13 cellular contexts compared by ENCODE assay signal in genomic region chr5:176985516-176985915, GRCh38. TPM values are rescaled to one million over a fixed set of nuclear protein-coding genes. Genes with fewer than 3 reads are reported as not detected.
A peak's percentile ranks its signal among the peaks of the same experiment; 100 is the strongest.
DNase-seq lines count a peak whose midpoint lies in the region; ATAC-seq and TF ChIP-seq lines count a peak whose summit lies in the region.
"Had no signal": no experiment of that assay in that cellular context is flagged by ENCODE, and none has a peak within 500 bp of the region (broad histone marks: within the 10 kb centered on the region; RNA-seq: fewer than 3 reads in every experiment).

No MANE protein-coding gene starts in this region.

- H3K4me1 Mint-ChIP-seq in activated CD8-positive, alpha-beta T cell treated with anti-CD3 and anti-CD28 coated beads, Interleukin-2, amount 10 ng/mL, durations not matched to agents 7 days and 5 days (ENCODE audit: low read depth) = peaks cover 25% of the 10 kb centered on the region
- H3K4me1 Mint-ChIP-seq in naive thymus-derived CD8-positive, alpha-beta T cell = peaks cover 2 to 52% (median 34%) of the 10 kb centered on the region in 4 donors

- H3K27me3 Mint-ChIP-seq in activated CD8-positive, alpha-beta T cell treated with anti-CD3 and anti-CD28 coated beads, Interleukin-2, amount 10 ng/mL, durations not matched to agents 7 days and 5 days (ENCODE audit: low read depth) = no peaks in the 10 kb centered on the region
- no peaks in the 10 kb centered on the region for H3K27me3 Mint-ChIP-seq in naive thymus-derived CD8-positive, alpha-beta T cell

- POLR2A ChIA-PET in activated CD8-positive, alpha-beta T cell treated with anti-CD3 and anti-CD28 coated beads, Interleukin-2, amount 10 ng/mL, durations not matched to agents 7 days and 5 days (lab: Charles Lee) = interaction anchor here (0.6 to 1.5 kb wide), 4 partner anchors 20 to 92 kb away, joined by 3 to 7 read pairs (median 4); no protein-coding TSS in a partner anchor
- POLR2A ChIA-PET in naive thymus-derived CD8-positive, alpha-beta T cell (lab: Charles Lee) = interaction anchor here (0.7 to 1.5 kb wide), 4 partner anchors 17 to 147 kb away, joined by 3 to 5 read pairs (median 4); partner anchors contain the start of gene UIMC1

- peak; percentile 38 for DNase-seq in activated gamma-delta T cell treated with Interleukin-2 at 50 U/mL for 16 hours
- no peak for DNase-seq in activated gamma-delta T cell (lab: John Stamatoyannopoulos, UW)
- peak; percentile 73 for DNase-seq in activated CD8-positive, alpha-beta T cell treated with anti-CD3 and anti-CD28 coated beads, Interleukin-2, amount 10 ng/mL, durations not matched to agents 7 days and 5 days
- peak; percentile 9 to 71 (median 47) for DNase-seq in naive thymus-derived CD8-positive, alpha-beta T cell
- no peak for DNase-seq in AG20443 (ENCODE audit: low spot score)
- no peak for DNase-seq in foreskin fibroblast
- DNase-seq: foreskin keratinocyte, kidney glomerular epithelial cell, NCI-H526 had no signal

- H3K27ac Mint-ChIP-seq in activated CD8-positive, alpha-beta T cell treated with anti-CD3 and anti-CD28 coated beads, Interleukin-2, amount 10 ng/mL, durations not matched to agents 7 days and 5 days = peak overlapping the region; percentile 83
- H3K27ac Mint-ChIP-seq in naive thymus-derived CD8-positive, alpha-beta T cell = peak overlapping the region; percentile 68 to 90 (median 86)

- CTCF ChIA-PET in activated CD8-positive, alpha-beta T cell treated with anti-CD3 and anti-CD28 coated beads, Interleukin-2, amount 10 ng/mL, durations not matched to agents 7 days and 5 days (lab: Charles Lee) = interaction anchor here (0.8 to 1.4 kb wide), 3 partner anchors 18 to 86 kb away, joined by 3 to 8 read pairs (median 3); no protein-coding TSS in a partner anchor

- no peak overlapping the region for H3K4me3 ChIP-seq in foreskin fibroblast (ENCODE audit: low read depth in 1 of 2, low read length in 2 of 2)
- H3K4me3 ChIP-seq: cardiac muscle cell, SJSA1 had no signal

- ATAC-seq in HG03097 (IDR thresholded peaks at IDR 0.05; ENCODE audit: low FRiP score, unreplicated experiment) = peak; percentile 69
- ATAC-seq in activated CD8-positive, alpha-beta T cell treated with anti-CD3 and anti-CD28 coated beads, Interleukin-2, amount 10 ng/mL, durations not matched to agents 7 days and 5 days = peak; percentile 98
- ATAC-seq in naive thymus-derived CD8-positive, alpha-beta T cell = peak; percentile 97 to 100
- ATAC-seq in GM19023 (IDR thresholded peaks at IDR 0.05; ENCODE audit: unreplicated experiment) = no peak
- ATAC-seq: foreskin keratinocyte had no signal

- no peak overlapping the region for H3K4me3 Mint-ChIP-seq in activated CD8-positive, alpha-beta T cell treated with anti-CD3 and anti-CD28 coated beads, Interleukin-2, amount 10 ng/mL, durations not matched to agents 7 days and 5 days
- peak overlapping the region; percentile 36 to 77 (median 58) for H3K4me3 Mint-ChIP-seq in naive thymus-derived CD8-positive, alpha-beta T cell

- no peak for TF ChIP-seq CTCF in foreskin fibroblast (IDR thresholded peaks at IDR 0.05; ENCODE audit: low read depth, low read length)

- no peaks in the 10 kb centered on the region for H3K9me3 Mint-ChIP-seq in activated CD8-positive, alpha-beta T cell treated with anti-CD3 and anti-CD28 coated beads, Interleukin-2, amount 10 ng/mL, durations not matched to agents 7 days and 5 days (ENCODE audit: insufficient read depth)
- H3K9me3 Mint-ChIP-seq in naive thymus-derived CD8-positive, alpha-beta T cell = no peaks in the 10 kb centered on the region

- H3K36me3 Mint-ChIP-seq in activated CD8-positive, alpha-beta T cell treated with anti-CD3 and anti-CD28 coated beads, Interleukin-2, amount 10 ng/mL, durations not matched to agents 7 days and 5 days (ENCODE audit: low read depth) = peaks cover 19% of the 10 kb centered on the region
- H3K36me3 Mint-ChIP-seq in naive thymus-derived CD8-positive, alpha-beta T cell = peaks cover 0 to 26% (median 2%) of the 10 kb centered on the region in 3 donors

RNA-seq across cellular contexts. Expression of gene UIMC1, which starts 21.1 kb away (rescaled TPM):
- 10 to 100 TPM; 49.4 to 53.0 TPM for total RNA-seq in activated CD8-positive, alpha-beta T cell treated with anti-CD3 and anti-CD28 coated beads, Interleukin-2, amount 10 ng/mL, durations not matched to agents 7 days and 5 days
- total RNA-seq in naive thymus-derived CD8-positive, alpha-beta T cell = 10 to 100 TPM; 60.9 to 70.0 TPM
- 10 to 100 TPM; 15.4 to 31.0 (median 16.6) TPM for polyA plus RNA-seq in naive thymus-derived CD8-positive, alpha-beta T cell

RNA-seq across cellular contexts. Expression of gene ZNF346, which starts 37.0 kb away (rescaled TPM):
- 10 to 100 TPM; 25.1 to 29.8 TPM for total RNA-seq in activated CD8-positive, alpha-beta T cell treated with anti-CD3 and anti-CD28 coated beads, Interleukin-2, amount 10 ng/mL, durations not matched to agents 7 days and 5 days
- 10 to 100 TPM; 21.3 to 30.5 TPM for total RNA-seq in naive thymus-derived CD8-positive, alpha-beta T cell
- polyA plus RNA-seq in naive thymus-derived CD8-positive, alpha-beta T cell = 10 to 100 TPM in 2 of 3 donors, 1 to 10 TPM in 1; 9.3 to 19.5 (median 11.4) TPM

Comparison
In these comparisons a context has a peak if more than half of its experiments do, and no peak if none do; other contexts are left out.
1. DNase-seq: peak in activated gamma-delta T cell treated with Interleukin-2 at 50 U/mL for 16 hours (single experiment), activated CD8-positive, alpha-beta T cell treated with anti-CD3 and anti-CD28 coated beads, Interleukin-2, amount 10 ng/mL, durations not matched to agents 7 days and 5 days (single experiment) and naive thymus-derived CD8-positive, alpha-beta T cell (10 of 10); none in activated gamma-delta T cell (single experiment), AG20443 (single experiment) and foreskin fibroblast (0 of 2).